In genomic region chr14:75979641-75980422, GRCh38 we compare ENCODE assay signal across 9 cellular contexts. TPM values are rescaled to one million over a fixed set of nuclear protein-coding genes. Genes with fewer than 3 reads are reported as not detected.
DNase-seq lines count a peak whose midpoint lies in the region; ATAC-seq, FAIRE-seq and TF ChIP-seq lines count a peak whose summit lies in the region.
"Had no signal": no experiment of that assay in that cellular context is flagged by ENCODE, and none has a peak within 500 bp of the region (broad histone marks: within the 10 kb centered on the region; RNA-seq: fewer than 3 reads in every experiment).

No MANE protein-coding gene starts in this region.

- CTCF ChIA-PET in GM12878 (lab: Yijun Ruan, JAX), result interaction anchor here (1.0 to 15.4 kb wide), 10 partner anchors 9 to 403 kb away, joined by 3 to 390 read pairs (median 8); no protein-coding TSS in a partner anchor

- no peak for DNase-seq in HFF-Myc (ENCODE audit: extremely low read depth, low read depth)
- DNase-seq in GM12878 (ENCODE audit: low read depth, low spot score), result no peak
- no peak for DNase-seq in lung (ENCODE audit: low spot score)
- DNase-seq in KG1 (lab: John Stamatoyannopoulos, UW), result no peak
- no peak for DNase-seq in NCI-H510A (lab: John Stamatoyannopoulos, UW)
- DNase-seq in NCI-H1436 (lab: John Stamatoyannopoulos, UW), result no peak
- no peak for DNase-seq in NOMO-1 treated with DMSO at 0.1 percent for 48 hours (lab: John Stamatoyannopoulos, UW; ENCODE audit: unreplicated experiment)
- DNase-seq: activated CD8-positive, alpha-beta memory T cell treated with anti-CD3 and anti-CD28 coated beads for 24 hours had no signal

- H4K20me1 ChIP-seq in GM12878 (ENCODE audit: control insufficient read depth, insufficient read depth), result no peaks in the 10 kb centered on the region

- no peak for TF ChIP-seq CTCF in HFF-Myc (IDR thresholded peaks at IDR 0.05; ENCODE audit: low read depth, low read length, missing control alignments)
- TF ChIP-seq CTCF in GM12878 (IDR thresholded peaks at IDR 0.05 in 2 of 3, conservative IDR thresholded peaks at IDR 0.05 in 1 of 3; ENCODE audit: control insufficient read depth in 2 of 3, extremely low read depth in 1 of 3, insufficient read depth in 1 of 3, low read depth in 3 of 3, low read length in 3 of 3), result no peak
- TF ChIP-seq CTCF in lung (IDR thresholded peaks at IDR 0.05; ENCODE audit: control extremely low read depth, extremely low read depth), result no peak

- FAIRE-seq in GM12878 (lab: Jason Lieb, UNC), result no peak

- WGBS in GM12878 (ENCODE audit: insufficient coverage, insufficient replicate concordance, low lambda C conversion rate, missing lambda C conversion rate), result 84% methylated on average over 24 of the region's 27 CpGs
- 56 to 79% methylated on average over 27 of the region's 27 CpGs for WGBS in lung, 2 donors

- no peak overlapping the region for H3K27ac ChIP-seq in GM12878 (ENCODE audit: control insufficient read depth, insufficient read depth)
- peak overlapping the region in 1 of 2 donors; percentile 34 for H3K27ac ChIP-seq in lung (ENCODE audit: low read depth in 1 of 2, low read length in 1 of 2)
- H3K27ac ChIP-seq in stomach smooth muscle (ENCODE audit: low read length), result peak overlapping the region; percentile 97

- POLR2A ChIA-PET in GM12878 (lab: Charles Lee), result interaction anchor here (0.7 to 1.5 kb wide), 3 partner anchors 19 to 73 kb away, joined by 3 to 5 read pairs (median 3); no protein-coding TSS in a partner anchor

- H2AFZ ChIP-seq in GM12878 (ENCODE audit: control insufficient read depth, low read depth, low read length), result no peak overlapping the region

- H3K27me3 ChIP-seq in GM12878 (replicated peaks in 1 of 2; ENCODE audit: control insufficient read depth in 2 of 2, insufficient read depth in 2 of 2, low read length in 1 of 2) (no peaks in the 10 kb centered on the region; a peak in 1 of 4 replicates), lung (ENCODE audit: control insufficient read depth, insufficient read depth) (no peaks in the 10 kb centered on the region), stomach smooth muscle (ENCODE audit: control insufficient read depth in 1 of 2, insufficient read depth in 2 of 2, low read length in 2 of 2) (no peaks in the 10 kb centered on the region)

- H3K9ac ChIP-seq in GM12878 (ENCODE audit: control insufficient read depth, insufficient read depth, low read length) (no peak overlapping the region), stomach smooth muscle (ENCODE audit: low read length in 2 of 2) (peak overlapping the region; percentile 51)

- TF ChIP-seq POLR2A in GM12878 (IDR thresholded peaks at IDR 0.05; ENCODE audit: low read depth, low read length), result no peak

- H3K36me3 ChIP-seq in GM12878 (ENCODE audit: control insufficient read depth in 2 of 2, insufficient read depth in 2 of 2, low read length in 1 of 2) (no peaks in the 10 kb centered on the region), lung (ENCODE audit: control insufficient read depth in 2 of 2, insufficient read depth in 2 of 2, low read length in 2 of 2) (no peaks in the 10 kb centered on the region), stomach smooth muscle (ENCODE audit: control insufficient read depth in 2 of 2, insufficient read depth in 2 of 2, low read length in 2 of 2) (peaks cover 0 to 4% of the 10 kb centered on the region in 2 donors)

- H3K9me3 ChIP-seq in GM12878 (replicated peaks; ENCODE audit: control insufficient read depth, insufficient read depth, low read length) (no peaks in the 10 kb centered on the region), lung (ENCODE audit: control insufficient read depth in 2 of 2, insufficient read depth in 1 of 2, low read length in 1 of 2) (no peaks in the 10 kb centered on the region), stomach smooth muscle (ENCODE audit: control insufficient read depth in 2 of 2, low read length in 2 of 2) (no peaks in the 10 kb centered on the region)

- intact Hi-C loops in GM12878 (cut with micrococcal nuclease; ENCODE audit: unreplicated experiment), result loop anchor here (5.0 to 10.0 kb wide), 3 partner anchors 173 to 805 kb away; partner anchors contain the start of genes FLVCR2 and TMED10

- RAD21 ChIA-PET in GM12878 (lab: Charles Lee; ENCODE audit: unreplicated experiment), result interaction anchor here (0.8 to 11.1 kb wide), 6 partner anchors 19 to 403 kb away, joined by 3 to 179 read pairs (median 4); no protein-coding TSS in a partner anchor

- peaks cover 22% of the 10 kb centered on the region for H3K4me1 ChIP-seq in GM12878 (ENCODE audit: control insufficient read depth, insufficient read depth, low read length)
- peaks cover 0 to 16% of the 10 kb centered on the region in 2 donors for H3K4me1 ChIP-seq in lung (ENCODE audit: control insufficient read depth in 2 of 2, insufficient read depth in 2 of 2, low read length in 2 of 2)
- peaks cover 49% of the 10 kb centered on the region for H3K4me1 ChIP-seq in stomach smooth muscle (ENCODE audit: control insufficient read depth, insufficient read depth, low read length)

- no peak overlapping the region for H3K4me2 ChIP-seq in GM12878 (ENCODE audit: control insufficient read depth, insufficient read depth)

- in situ Hi-C loops in GM12878 (cut with MboI), result loop anchor here (5.0 to 10.0 kb wide), 3 partner anchors 73 to 405 kb away; partner anchors contain the start of gene FLVCR2

- H3K4me3 ChIP-seq in HFF-Myc (replicated peaks; ENCODE audit: low read depth, low read length) (peak overlapping the region; percentile 62), GM12878 (no peak overlapping the region), lung (peak overlapping the region; percentile 30), stomach smooth muscle (ENCODE audit: low read length in 2 of 2) (peak overlapping the region; percentile 60 to 84)

- SMC1A ChIA-PET in GM12878 (lab: Charles Lee; ENCODE audit: uncharacterized antibody, unreplicated experiment), result interaction anchor here (0.8 to 13.7 kb wide), 9 partner anchors 10 to 403 kb away, joined by 3 to 190 read pairs (median 4); no protein-coding TSS in a partner anchor

- ATAC-seq in GM12878 (no peak), lung (ENCODE audit: insufficient read depth, low FRiP score) (no peak)

- TF ChIP-seq RAD21 in GM12878 (IDR thresholded peaks at IDR 0.05; ENCODE audit: insufficient read depth, low read depth, low read length), result no peak

- TF ChIP-seq EP300 in GM12878 (IDR thresholded peaks at IDR 0.05; ENCODE audit: borderline replicate concordance in 1 of 2, control insufficient read depth in 1 of 2, low read depth in 2 of 2, low read length in 2 of 2), result no peak

- BruUV-seq in GM12878 (replicated peaks; lab: Mats Ljungman, UMichigan), result no TSS peak

- no peaks in the 10 kb centered on the region for H3K79me2 ChIP-seq in GM12878 (ENCODE audit: control insufficient read depth, insufficient read depth, low read length)

TF ChIP-seq in GM12878, 131 proteins besides CTCF, POLR2A, EP300 and RAD21 (continues in another document):
- no peak for TF ChIP-seq RELA (IDR thresholded peaks at IDR 0.05; ENCODE audit: borderline replicate concordance, partially characterized antibody)
- no peak for TF ChIP-seq SIN3A (IDR thresholded peaks at IDR 0.05; ENCODE audit: low read depth, low read length)
- no peak for TF ChIP-seq LARP7 (IDR thresholded peaks at IDR 0.05)

RNA-seq across cellular contexts. Expression of gene TGFB3, which starts 2.0 kb away (rescaled TPM):
- total RNA-seq in GM12878 (2013; cell fraction: nucleolus; rRNA removed), result 7.7 and 8.6 TPM in 2 replicates
- 0.76 and 0.79 TPM in 2 replicates for total RNA-seq in GM12878 (2014; rRNA removed)
- 0.60 and 0.76 TPM in 2 replicates for total RNA-seq in GM12878 (2014; rRNA removed; fragmentation: Illumina TruSeq; extraction: Trizol)
- total RNA-seq in GM12878 (2021), result 1.1 and 2.0 TPM in 2 replicates
- 1.2 TPM for polyA plus RNA-seq in GM12878 (2011; ENCODE audit: low read depth)
- 1.9 and 2.6 TPM in 2 replicates for polyA plus RNA-seq in GM12878 (2011; rRNA removed)
- polyA plus RNA-seq in GM12878 (2011; cell fraction: cytosol; rRNA removed), result 2.4 and 2.5 TPM in 2 replicates
- polyA plus RNA-seq in GM12878 (2011; cell fraction: nucleus; rRNA removed), result 9.2 and 10.7 TPM in 2 replicates
- polyA plus RNA-seq in GM12878 (2012), result 1.5 and 2.0 TPM in 2 replicates
- 1.4 TPM in 2 replicates for polyA plus RNA-seq in GM12878 (2014; fragmentation: Illumina TruSeq; extraction: Trizol)
- under 1 TPM; 0.27 to 0.47 TPM for polyA plus RNA-seq in GM12878 (2014; fragmentation: Nextera tagmentation; extraction: Ambion mirVana)
- polyA plus RNA-seq in GM12878 (2014; rRNA removed), result 0.56 and 1.3 TPM in 2 replicates
- polyA plus RNA-seq in GM12878 (2016; fragmentation: Nextera tagmentation; extraction: Ambion mirVana), result under 1 TPM; 0.50 to 0.86 TPM
- polyA minus RNA-seq in GM12878 (2011; rRNA and poly(A)+ RNA removed), result 1.9 and 12.4 TPM in 2 replicates
- polyA minus RNA-seq in GM12878 (2011; cell fraction: cytosol; rRNA and poly(A)+ RNA removed), result 0.53 TPM in 1 of 2 replicates, not detected in the other
- 1.8 and 3.6 TPM in 2 replicates for polyA minus RNA-seq in GM12878 (2011; cell fraction: nucleus; rRNA and poly(A)+ RNA removed)
- total RNA-seq in lung, result 10 to 100 TPM; 23.4 to 47.7 TPM
- polyA plus RNA-seq in lung, result 10 to 100 TPM in 1 of 2 donors, 1 to 10 TPM in 1; 7.7 to 16.5 TPM

RNA-seq across cellular contexts. Expression of gene IFT43, which starts 5.7 kb away (rescaled TPM):
- total RNA-seq in GM12878 (2013; cell fraction: nucleolus; rRNA removed), result 27.0 and 28.8 TPM in 2 replicates
- 11.2 and 11.9 TPM in 2 replicates for total RNA-seq in GM12878 (2014; rRNA removed)
- total RNA-seq in GM12878 (2014; rRNA removed; fragmentation: Illumina TruSeq; extraction: Trizol), result 9.3 and 9.6 TPM in 2 replicates
- 8.2 and 8.9 TPM in 2 replicates for total RNA-seq in GM12878 (2021)
- polyA plus RNA-seq in GM12878 (2011; ENCODE audit: low read depth), result 11.8 TPM
- polyA plus RNA-seq in GM12878 (2011; rRNA removed), result 20.6 and 24.8 TPM in 2 replicates
- polyA plus RNA-seq in GM12878 (2011; cell fraction: cytosol; rRNA removed), result 20.6 and 21.2 TPM in 2 replicates
- polyA plus RNA-seq in GM12878 (2011; cell fraction: nucleus; rRNA removed), result 25.3 and 28.3 TPM in 2 replicates
- 10.5 and 11.9 TPM in 2 replicates for polyA plus RNA-seq in GM12878 (2012)
- 8.2 and 10.9 TPM in 2 replicates for polyA plus RNA-seq in GM12878 (2014; fragmentation: Illumina TruSeq; extraction: Trizol)
- 10 to 100 TPM; 15.8 to 18.1 TPM for polyA plus RNA-seq in GM12878 (2014; fragmentation: Nextera tagmentation; extraction: Ambion mirVana)
- polyA plus RNA-seq in GM12878 (2014; rRNA removed), result 9.6 and 12.2 TPM in 2 replicates
- polyA plus RNA-seq in GM12878 (2016; fragmentation: Nextera tagmentation; extraction: Ambion mirVana), result 10 to 100 TPM; 18.9 to 22.4 TPM
- polyA minus RNA-seq in GM12878 (2011; rRNA and poly(A)+ RNA removed), result 6.8 and 7.8 TPM in 2 replicates
- polyA minus RNA-seq in GM12878 (2011; cell fraction: cytosol; rRNA and poly(A)+ RNA removed), result 2.8 and 6.4 TPM in 2 replicates
- 12.0 and 16.3 TPM in 2 replicates for polyA minus RNA-seq in GM12878 (2011; cell fraction: nucleus; rRNA and poly(A)+ RNA removed)
- 10 to 100 TPM; 36.9 to 43.9 TPM for total RNA-seq in lung
- 10 to 100 TPM; 35.4 to 51.6 TPM for polyA plus RNA-seq in lung
